In genomic region chr15:41661078-41661528, GRCh38 we compare ENCODE assay signal across 8 cellular contexts. TPM values are rescaled to one million over a fixed set of nuclear protein-coding genes. Genes with fewer than 3 reads are reported as not detected.
DNase-seq lines count a peak whose midpoint lies in the region; ATAC-seq, FAIRE-seq and TF ChIP-seq lines count a peak whose summit lies in the region.

No MANE protein-coding gene starts in this region.

- peak overlapping the region; percentile 75 for H3K9ac ChIP-seq in astrocyte (ENCODE audit: low read length)

- CTCF ChIA-PET in Calu3 (lab: Charles Lee) = interaction anchor here (0.5 to 0.6 kb wide), 2 partner anchors 204 to 279 kb away, joined by 3 to 4 read pairs; no protein-coding TSS in a partner anchor

- H3K9me3 Mint-ChIP-seq in Calu3 (ENCODE audit: low read depth, unreplicated experiment) = no peaks in the 10 kb centered on the region
- H3K9me3 Mint-ChIP-seq in astrocyte (ENCODE audit: unreplicated experiment) = no peaks in the 10 kb centered on the region

- H3K36me3 ChIP-seq in astrocyte (ENCODE audit: insufficient read depth, low read length) (no peaks in the 10 kb centered on the region), lung (ENCODE audit: control insufficient read depth in 2 of 2, insufficient read depth in 2 of 2, low read length in 2 of 2) (no peaks in the 10 kb centered on the region)

- DNase-seq in Calu3 = no peak
- DNase-seq in astrocyte (ENCODE audit: low read depth) = no peak
- DNase-seq in lung (ENCODE audit: low spot score) = no peak
- DNase-seq in GM19238 (ENCODE audit: insufficient read length, low spot score) = no peak
- DNase-seq in germinal center (ENCODE audit: low spot score) = no peak

- H3K79me2 ChIP-seq in astrocyte (ENCODE audit: insufficient read depth, low read length) = peaks cover 54% of the 10 kb centered on the region

- H3K9me3 ChIP-seq in astrocyte (ENCODE audit: insufficient read depth, low read depth, low read length) = no peaks in the 10 kb centered on the region
- no peaks in the 10 kb centered on the region for H3K9me3 ChIP-seq in lung (ENCODE audit: control insufficient read depth in 2 of 2, insufficient read depth in 1 of 2, low read length in 1 of 2)

- H3K4me1 ChIP-seq in astrocyte (ENCODE audit: insufficient read depth, low read length) (peaks cover 31% of the 10 kb centered on the region), lung (ENCODE audit: control insufficient read depth in 2 of 2, insufficient read depth in 2 of 2, low read length in 2 of 2) (peaks cover 0 to 9% of the 10 kb centered on the region in 2 donors)

- no peak for FAIRE-seq in astrocyte (lab: Jason Lieb, UNC)

- peaks cover 37% of the 10 kb centered on the region for H4K20me1 ChIP-seq in astrocyte (ENCODE audit: insufficient read depth, low read length)

- peak overlapping the region; percentile 72 for H2AFZ ChIP-seq in astrocyte (ENCODE audit: low read depth, low read length)

- H3K27ac Mint-ChIP-seq in Calu3 (ENCODE audit: unreplicated experiment) = peak overlapping the region; percentile 79
- H3K27ac Mint-ChIP-seq in astrocyte (ENCODE audit: unreplicated experiment) = peak overlapping the region; percentile 95

- TF ChIP-seq CTCF in Calu3 (IDR thresholded peaks at IDR 0.05; ENCODE audit: unreplicated experiment) (no peak), astrocyte (IDR thresholded peaks at IDR 0.05; ENCODE audit: insufficient read depth, low read depth, low read length) (no peak), lung (IDR thresholded peaks at IDR 0.05; ENCODE audit: control extremely low read depth, extremely low read depth) (no peak)

- H3K4me3 ChIP-seq in astrocyte (ENCODE audit: insufficient read depth, low read depth, low read length) = peak overlapping the region; percentile 63
- peak overlapping the region; percentile 57 for H3K4me3 ChIP-seq in lung

- H3K4me1 Mint-ChIP-seq in Calu3 (ENCODE audit: low read depth, unreplicated experiment) (peaks cover 8% of the 10 kb centered on the region), astrocyte (ENCODE audit: low read depth, unreplicated experiment) (peaks cover 8% of the 10 kb centered on the region)

- peak overlapping the region; percentile 81 for H3K27ac ChIP-seq in astrocyte (ENCODE audit: low read depth, low read length)
- H3K27ac ChIP-seq in lung (ENCODE audit: low read depth in 1 of 2, low read length in 1 of 2) = peak overlapping the region; percentile 86 to 91

- peaks cover 20% of the 10 kb centered on the region for H3K36me3 Mint-ChIP-seq in Calu3 (ENCODE audit: insufficient read depth, unreplicated experiment)
- peaks cover 3% of the 10 kb centered on the region for H3K36me3 Mint-ChIP-seq in astrocyte (ENCODE audit: low read depth, unreplicated experiment)

- ATAC-seq in HG03196 (IDR thresholded peaks at IDR 0.05; ENCODE audit: unreplicated experiment) = peak; percentile 1
- no peak for ATAC-seq in lung (ENCODE audit: insufficient read depth, low FRiP score)
- no peak for ATAC-seq in GM21825 (IDR thresholded peaks at IDR 0.05; ENCODE audit: unreplicated experiment)
- ATAC-seq in HG03571 (IDR thresholded peaks at IDR 0.05; ENCODE audit: unreplicated experiment) = no peak

- H3K27me3 ChIP-seq in astrocyte (ENCODE audit: insufficient read depth, low read length) (no peaks in the 10 kb centered on the region), lung (ENCODE audit: control insufficient read depth, insufficient read depth) (no peaks in the 10 kb centered on the region)

- intact Hi-C loops in Calu3 (cut with micrococcal nuclease; ENCODE audit: unreplicated experiment) = no loop called here

- BruUV-seq in Calu3 (replicated peaks; lab: Mats Ljungman, UMichigan) = no TSS peak

- peak overlapping the region; percentile 90 for H3K4me2 ChIP-seq in astrocyte (ENCODE audit: low read length)

- 0 to 2% methylated on average over 9 of the region's 9 CpGs for WGBS in lung, 2 donors

- H3K27me3 Mint-ChIP-seq in Calu3 (ENCODE audit: unreplicated experiment) = no peaks in the 10 kb centered on the region
- no peaks in the 10 kb centered on the region for H3K27me3 Mint-ChIP-seq in astrocyte (ENCODE audit: low read depth, unreplicated experiment)

- H3K4me3 Mint-ChIP-seq in Calu3 (ENCODE audit: low read depth, unreplicated experiment) = peak overlapping the region; percentile 85
- peak overlapping the region; percentile 93 for H3K4me3 Mint-ChIP-seq in astrocyte (ENCODE audit: unreplicated experiment)

RNA-seq across cellular contexts. Expression of gene MGA, which starts 0.9 kb away (rescaled TPM):
- total RNA-seq in Calu3 (2022) (26.4 and 29.4 TPM in 2 replicates), astrocyte (28.4 and 32.6 TPM in 2 replicates), lung (10 to 100 TPM; 23.7 to 86.2 TPM)
- 1 to 10 TPM; 2.7 to 4.6 TPM for polyA plus RNA-seq in lung
